Comparison of ENCODE assay signal across 8 cellular contexts in the genomic region with DNA sequence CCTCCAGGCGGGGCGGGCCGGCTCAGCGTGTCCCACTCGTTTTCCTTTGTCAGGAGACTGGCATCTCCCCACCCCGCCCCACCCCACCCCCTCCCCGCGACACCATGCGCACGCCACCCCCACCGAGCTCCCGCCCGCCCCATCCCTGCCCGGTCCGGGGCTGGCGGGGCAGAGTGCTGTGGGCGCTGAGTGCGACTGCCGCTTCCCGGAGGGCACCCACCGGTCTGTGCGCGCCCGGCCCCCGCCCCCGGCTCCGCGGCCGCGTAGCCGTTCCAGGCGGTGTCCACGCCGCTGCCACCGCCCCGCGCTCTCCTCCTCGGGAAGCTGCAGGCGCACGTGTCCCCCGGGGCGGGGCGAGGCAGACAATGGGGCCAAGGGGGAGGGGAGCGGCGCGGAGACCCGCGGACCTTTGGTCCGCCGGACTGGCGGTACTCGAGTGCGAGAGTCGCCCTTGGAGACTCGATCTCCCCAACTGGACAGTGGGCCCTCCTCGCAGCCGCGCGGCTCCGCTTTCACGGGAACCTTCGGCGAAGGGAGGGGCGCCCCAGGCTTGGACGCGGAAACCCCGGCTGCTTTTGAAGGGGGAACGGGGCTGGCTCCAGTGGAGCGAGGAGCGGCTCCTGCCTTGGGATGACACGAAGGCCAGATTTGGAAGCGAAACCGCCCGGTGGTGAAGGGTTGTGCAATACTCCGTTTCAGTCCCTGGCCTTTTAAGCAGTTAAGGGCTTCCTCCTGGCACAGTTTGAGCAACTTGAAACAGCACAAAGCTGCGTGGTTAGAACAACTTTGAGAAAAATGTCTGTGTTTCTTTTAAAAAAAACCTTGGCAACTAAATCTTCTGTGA. TPM values are rescaled to one million over a fixed set of nuclear protein-coding genes. Genes with fewer than 3 reads are reported as not detected.
DNase-seq lines count a peak whose midpoint lies in the region; ATAC-seq and TF ChIP-seq lines count a peak whose summit lies in the region.

No MANE protein-coding gene starts in this region.

- intact Hi-C loops in right lobe of liver (cut with DNase I): loop anchor here in 1 of 2 donors (5.0 kb wide), 1 partner anchor 34 kb away; no protein-coding TSS in a partner anchor

- TF ChIP-seq CTCF in BE2C (IDR thresholded peaks at IDR 0.05; ENCODE audit: low read depth, low read length) (no peak), right lobe of liver (IDR thresholded peaks at IDR 0.05) (no peak)

- H3K27me3 ChIP-seq in BE2C: no peaks in the 10 kb centered on the region
- H3K27me3 ChIP-seq in right lobe of liver: no peaks in the 10 kb centered on the region

- DNase-seq in BE2C (peak; percentile 94), GM19238 (ENCODE audit: insufficient read length, low spot score) (peak; percentile 47), NCI-H460 (ENCODE audit: extremely low read depth, low read depth) (peak; percentile 75), dermis microvascular lymphatic vessel endothelial cell (ENCODE audit: low read depth in 2 of 2) (peak; percentile 73 to 91), right lobe of liver (peak; percentile 92 to 94 (median 92))
- peak; percentile 85 for DNase-seq in activated CD4-positive, alpha-beta T cell treated with anti-CD3 and anti-CD28 coated beads for 48 hours
- DNase-seq in stimulated activated CD4-positive, alpha-beta T cell treated with anti-CD3 and anti-CD28 coated beads, Interleukin-4, amount 100 ng/mL, for 1 hour: peak; percentile 75

- H3K4me1 ChIP-seq in BE2C (no peaks in the 10 kb centered on the region), right lobe of liver (peaks cover 0 to 22% (median 5%) of the 10 kb centered on the region in 4 donors)

- peak overlapping the region; percentile 96 to 99 (median 98) for H3K27ac ChIP-seq in right lobe of liver

- TF ChIP-seq POLR2A in right lobe of liver (IDR thresholded peaks at IDR 0.05): peak; percentile 92

- peaks cover 38% of the 10 kb centered on the region for H3K36me3 ChIP-seq in BE2C
- H3K36me3 ChIP-seq in right lobe of liver: peaks cover 0 to 20% (median 0%) of the 10 kb centered on the region in 4 donors

- 0% methylated on average over 6 of the region's 76 CpGs for WGBS in right lobe of liver (ENCODE audit: insufficient coverage, low coverage, low lambda C conversion rate, missing lambda C conversion rate)

- ATAC-seq in HG03439 (IDR thresholded peaks at IDR 0.05; ENCODE audit: unreplicated experiment) (peak; percentile 50), right lobe of liver (peak; percentile 58 to 72 (median 70))

- H3K4me3 ChIP-seq in BE2C (ENCODE audit: low read depth, low read length) (peak overlapping the region; percentile 80), right lobe of liver (peak overlapping the region; percentile 69 to 98 (median 83))

- no peaks in the 10 kb centered on the region for H3K9me3 ChIP-seq in BE2C
- H3K9me3 ChIP-seq in right lobe of liver: no peaks in the 10 kb centered on the region

RNA-seq across cellular contexts. Expression of a gene that starts 1.1 kb away (rescaled TPM):
- polyA plus RNA-seq in BE2C (2012; ENCODE audit: insufficient read depth, insufficient read length, low read depth): 178 TPM
- total RNA-seq in NCI-H460 (2014; rRNA removed; shearing (Covaris generic)): 46.1 and 61.6 TPM in 2 replicates
- 45.3 and 57.3 TPM in 2 replicates for polyA plus RNA-seq in NCI-H460 (2014; cell fraction: nucleus; rRNA removed)
- total RNA-seq in dermis microvascular lymphatic vessel endothelial cell (50.8 and 54.4 TPM in 2 replicates), right lobe of liver (10 to 100 TPM; 27.8 to 47.3 (median 39.4) TPM)

RNA-seq across cellular contexts. Expression of a gene that starts 50.1 kb away (rescaled TPM):
- polyA plus RNA-seq in BE2C (2012; ENCODE audit: insufficient read depth, insufficient read length, low read depth): 13.7 TPM
- total RNA-seq in NCI-H460 (2014; rRNA removed; shearing (Covaris generic)): 58.6 and 67.8 TPM in 2 replicates
- polyA plus RNA-seq in NCI-H460 (2014; cell fraction: nucleus; rRNA removed): 53.6 and 98.6 TPM in 2 replicates
- total RNA-seq in dermis microvascular lymphatic vessel endothelial cell (98.4 and 127 TPM in 2 replicates), right lobe of liver (10 to 100 TPM; 35.0 to 72.5 (median 51.9) TPM)

Comparison
In these comparisons a context has a peak if more than half of its experiments do, and no peak if none do; other contexts are left out.
1. Peak in every context shown above with its lines: DNase-seq, ATAC-seq, H3K4me3 ChIP-seq and H3K27ac ChIP-seq.